9 cellular contexts compared by ENCODE assay signal in genomic region chr22:20803696-20804324, GRCh38. TPM values are rescaled to one million over a fixed set of nuclear protein-coding genes. Genes with fewer than 3 reads are reported as not detected.
DNase-seq lines count a peak whose midpoint lies in the region; ATAC-seq and TF ChIP-seq lines count a peak whose summit lies in the region.
"Had no signal": no experiment of that assay in that cellular context is flagged by ENCODE, and none has a peak within 500 bp of the region (broad histone marks: within the 10 kb centered on the region; RNA-seq: fewer than 3 reads in every experiment).

No MANE protein-coding gene starts in this region.

- WGBS in psoas muscle, 3 donors = 75 to 77% (median 77%) methylated on average over 11 of the region's 11 CpGs

- ATAC-seq in esophagus mucosa (peak; percentile 62), psoas muscle (peak in 3 of 4 donors; percentile 39 to 50 (median 45))

- no peaks in the 10 kb centered on the region for H3K27me3 ChIP-seq in psoas muscle (ENCODE audit: insufficient read depth in 3 of 3, low read length in 2 of 3)

- CTCF ChIA-PET in HEK293 (lab: Yijun Ruan, JAX) = interaction anchor here (0.6 to 2.4 kb wide), 16 partner anchors 10 to 235 kb away, joined by 3 to 23 read pairs (median 4); no protein-coding TSS in a partner anchor

- H3K4me1 ChIP-seq in HEK293 (ENCODE audit: control insufficient read depth, insufficient read depth, low read length) = no peaks in the 10 kb centered on the region
- no peaks in the 10 kb centered on the region for H3K4me1 ChIP-seq in psoas muscle
- H3K4me1 ChIP-seq: HAP-1 had no signal

- intact Hi-C loops in psoas muscle (cut with DNase I) = no loop called here

- POLR2A ChIA-PET in HEK293 (lab: Yijun Ruan, JAX) = interaction anchor here (1.3 to 1.7 kb wide), 2 partner anchors 179 to 198 kb away, joined by 4 read pairs; partner anchors contain the start of genes LZTR1 and THAP7

- peak; percentile 0 to 1 for DNase-seq in AML-193 (lab: John Stamatoyannopoulos, UW)
- DNase-seq in activated CD4-positive, alpha-beta T cell treated with anti-CD3 and anti-CD28 coated beads for 4 hours = peak; percentile 17 to 18
- DNase-seq in psoas muscle = peak in 1 of 2 donors; percentile 19
- DNase-seq in KG1 (lab: John Stamatoyannopoulos, UW) = no peak
- DNase-seq in kidney glomerular epithelial cell (lab: John Stamatoyannopoulos, UW) = no peak
- DNase-seq in NCI-H345 (lab: John Stamatoyannopoulos, UW) = no peak

- H3K4me3 ChIP-seq in HEK293 (ENCODE audit: low read depth, low read length) (no peak overlapping the region), psoas muscle (no peak overlapping the region)
- H3K4me3 ChIP-seq: HAP-1 had no signal

- peak; percentile 56; the same call in 1 of the 2 replicates for TF ChIP-seq CTCF in HEK293 (tag by site-specific recombination; IDR thresholded peaks at IDR 0.05)
- peak; percentile 23 for TF ChIP-seq CTCF in psoas muscle (IDR thresholded peaks at IDR 0.05)

- H3K27ac ChIP-seq in HEK293 (ENCODE audit: extremely low read depth, low read depth, low read length) = no peak overlapping the region
- no peak overlapping the region for H3K27ac ChIP-seq in psoas muscle

- H3K9me3 ChIP-seq in HEK293 (ENCODE audit: control insufficient read depth, insufficient read depth, low read depth, low read length) = no peaks in the 10 kb centered on the region
- H3K9me3 ChIP-seq in psoas muscle = no peaks in the 10 kb centered on the region
- H3K9me3 ChIP-seq: HAP-1 had no signal

- peaks cover 9 to 89% of the 10 kb centered on the region in 2 experiments; a peak in 2 of 3 replicates for H3K36me3 ChIP-seq in HEK293 (ENCODE audit: control insufficient read depth in 2 of 2, insufficient read depth in 1 of 2, low read length in 2 of 2)
- H3K36me3 ChIP-seq in psoas muscle (ENCODE audit: insufficient read depth in 1 of 2, low read depth in 1 of 2) = peaks cover 8 to 96% of the 10 kb centered on the region in 2 donors

TF ChIP-seq in HEK293, 187 proteins besides CTCF, POLR2A, EP300 and RAD21:
- no peak for TF ChIP-seq ZNF398 (tag by site-specific recombination; IDR thresholded peaks at IDR 0.05)
- TF ChIP-seq ZNF341 (tag by site-specific recombination; IDR thresholded peaks at IDR 0.05; ENCODE audit: low read depth) = no peak
- peak; percentile 45 for TF ChIP-seq ZNF654 (tag by site-specific recombination; IDR thresholded peaks at IDR 0.05; ENCODE audit: low read depth)

RNA-seq across cellular contexts. Expression of gene SERPIND1, which starts 29.9 kb away (rescaled TPM):
- total RNA-seq in esophagus mucosa = 0.08 TPM
- not detected for total RNA-seq in psoas muscle
- under 1 TPM; 0.03 to 0.12 (median 0.07) TPM for polyA plus RNA-seq in psoas muscle

RNA-seq across cellular contexts. Expression of gene PI4KA, which starts 54.8 kb away (rescaled TPM):
- total RNA-seq in esophagus mucosa = 28.5 TPM
- 10 to 100 TPM; 38.2 to 52.6 (median 43.1) TPM for total RNA-seq in psoas muscle
- 10 to 100 TPM; 22.7 to 41.0 (median 37.8) TPM for polyA plus RNA-seq in psoas muscle

RNA-seq across cellular contexts. Expression of gene SNAP29, which starts 55.0 kb away (rescaled TPM):
- total RNA-seq in esophagus mucosa (24.0 TPM), psoas muscle (10 to 100 TPM; 23.0 to 46.3 (median 26.2) TPM)
- 10 to 100 TPM; 19.1 to 37.7 (median 28.1) TPM for polyA plus RNA-seq in psoas muscle

Comparison
In these comparisons a context has a peak if more than half of its experiments do, and no peak if none do; other contexts are left out.
1. DNase-seq: peak in AML-193 (2 of 2) and activated CD4-positive, alpha-beta T cell treated with anti-CD3 and anti-CD28 coated beads for 4 hours (2 of 2); none in KG1 (single experiment), kidney glomerular epithelial cell (single experiment) and NCI-H345 (single experiment).